ENCODE assay signal across 8 cellular contexts in genomic region chr13:111202745-111203144, GRCh38.
DNase-seq lines count a peak whose midpoint lies in the region; ATAC-seq and TF ChIP-seq lines count a peak whose summit lies in the region.

No MANE protein-coding gene starts in this region.

- intact Hi-C loops in left ventricle myocardium inferior (cut with micrococcal nuclease), result no loop called here

- H3K4me3 Mint-ChIP-seq in activated CD4-positive, alpha-beta memory T cell treated with anti-CD3 and anti-CD28 coated beads, Interleukin-2, amount 10 ng/mL, durations not matched to agents 7 days and 5 days, result no peak overlapping the region
- no peak overlapping the region for H3K4me3 Mint-ChIP-seq in WTC11

- H3K4me1 ChIP-seq in left ventricle myocardium inferior (peaks cover 84% of the 10 kb centered on the region), thoracic aorta (ENCODE audit: control insufficient read depth in 1 of 2, low read depth in 2 of 2) (peaks cover 49 to 85% of the 10 kb centered on the region in 2 donors)

- H3K4me3 ChIP-seq in left ventricle myocardium inferior (peak overlapping the region; percentile 60), thoracic aorta (no peak overlapping the region)

- H3K27ac ChIP-seq in left ventricle myocardium inferior (replicated peaks) (peak overlapping the region; percentile 82), thoracic aorta (peak overlapping the region; percentile 19 to 77)

- TF ChIP-seq CTCF in left ventricle myocardium inferior (IDR thresholded peaks at IDR 0.05; ENCODE audit: borderline replicate concordance) (no peak), thoracic aorta (IDR thresholded peaks at IDR 0.05) (no peak), WTC11 (IDR thresholded peaks at IDR 0.05) (no peak)

- H3K4me1 Mint-ChIP-seq in activated CD4-positive, alpha-beta memory T cell treated with anti-CD3 and anti-CD28 coated beads, Interleukin-2, amount 10 ng/mL, durations not matched to agents 7 days and 5 days, result peaks cover 39% of the 10 kb centered on the region
- peaks cover 66% of the 10 kb centered on the region for H3K4me1 Mint-ChIP-seq in WTC11

- H3K27me3 ChIP-seq in left ventricle myocardium inferior (ENCODE audit: low read depth) (no peaks in the 10 kb centered on the region), thoracic aorta (replicated peaks; ENCODE audit: insufficient read depth) (no peaks in the 10 kb centered on the region)

- H3K27me3 Mint-ChIP-seq in activated CD4-positive, alpha-beta memory T cell treated with anti-CD3 and anti-CD28 coated beads, Interleukin-2, amount 10 ng/mL, durations not matched to agents 7 days and 5 days, result no peaks in the 10 kb centered on the region
- H3K27me3 Mint-ChIP-seq in WTC11 (ENCODE audit: low read depth), result no peaks in the 10 kb centered on the region

- H3K36me3 ChIP-seq in left ventricle myocardium inferior (peaks cover 10% of the 10 kb centered on the region), thoracic aorta (no peaks in the 10 kb centered on the region)

- H3K27ac Mint-ChIP-seq in activated CD4-positive, alpha-beta memory T cell treated with anti-CD3 and anti-CD28 coated beads, Interleukin-2, amount 10 ng/mL, durations not matched to agents 7 days and 5 days, result peak overlapping the region; percentile 10
- no peak overlapping the region for H3K27ac Mint-ChIP-seq in WTC11

- DNase-seq in ELR (ENCODE audit: low read depth), result peak; percentile 77
- DNase-seq in activated CD4-positive, alpha-beta memory T cell treated with anti-CD3 and anti-CD28 coated beads, Interleukin-2, amount 10 ng/mL, durations not matched to agents 7 days and 5 days, result no peak
- no peak for DNase-seq in left ventricle myocardium inferior
- no peak for DNase-seq in thoracic aorta (ENCODE audit: low spot score)
- DNase-seq in SW480 (ENCODE audit: low spot score), result no peak
- DNase-seq in WTC11 (ENCODE audit: low spot score), result no peak

- H3K36me3 Mint-ChIP-seq in activated CD4-positive, alpha-beta memory T cell treated with anti-CD3 and anti-CD28 coated beads, Interleukin-2, amount 10 ng/mL, durations not matched to agents 7 days and 5 days (ENCODE audit: low read depth), result peaks cover 33% of the 10 kb centered on the region
- H3K36me3 Mint-ChIP-seq in WTC11, result peaks cover 28% of the 10 kb centered on the region

- ATAC-seq in GM19467 (IDR thresholded peaks at IDR 0.05; ENCODE audit: unreplicated experiment) (peak; percentile 65), HG03469 (IDR thresholded peaks at IDR 0.05; ENCODE audit: unreplicated experiment) (peak; percentile 72), thoracic aorta (ENCODE audit: insufficient number of reproducible peaks, low FRiP score, low read depth) (no peak), WTC11 (no peak; the same call in 1 of the 2 replicates)

- CTCF ChIA-PET in activated CD4-positive, alpha-beta memory T cell treated with anti-CD3 and anti-CD28 coated beads, Interleukin-2, amount 10 ng/mL, durations not matched to agents 7 days and 5 days (lab: Charles Lee), result interaction anchor here (1.3 kb wide), 2 partner anchors 13 to 136 kb away, joined by 3 to 5 read pairs; no protein-coding TSS in a partner anchor
- CTCF ChIA-PET in WTC11 (lab: Charles Lee), result interaction anchor here (0.7 to 2.0 kb wide), 4 partner anchors 13 to 82 kb away, joined by 3 to 4 read pairs (median 4); no protein-coding TSS in a partner anchor

- POLR2A ChIA-PET in activated CD4-positive, alpha-beta memory T cell treated with anti-CD3 and anti-CD28 coated beads, Interleukin-2, amount 10 ng/mL, durations not matched to agents 7 days and 5 days (lab: Charles Lee), result interaction anchor here (1.1 to 1.9 kb wide), 3 partner anchors 9 to 23 kb away, joined by 3 to 7 read pairs (median 3); no protein-coding TSS in a partner anchor
- POLR2A ChIA-PET in WTC11 (lab: Charles Lee), result interaction anchor here (0.9 to 1.4 kb wide), 2 partner anchors 9 to 21 kb away, joined by 3 to 5 read pairs; no protein-coding TSS in a partner anchor

- no peaks in the 10 kb centered on the region for H3K9me3 ChIP-seq in left ventricle myocardium inferior (replicated peaks)
- no peaks in the 10 kb centered on the region for H3K9me3 ChIP-seq in thoracic aorta

- H3K9me3 Mint-ChIP-seq in activated CD4-positive, alpha-beta memory T cell treated with anti-CD3 and anti-CD28 coated beads, Interleukin-2, amount 10 ng/mL, durations not matched to agents 7 days and 5 days, result peaks cover 5% of the 10 kb centered on the region
- peaks cover 9% of the 10 kb centered on the region for H3K9me3 Mint-ChIP-seq in WTC11

TF ChIP-seq in WTC11, 78 proteins besides CTCF, POLR2A, EP300 and RAD21 (continues in another document):
- TF ChIP-seq ZSCAN18 (CRISPR knock-in tag; IDR thresholded peaks at IDR 0.05) (no peak), ZNF671 (CRISPR knock-in tag; IDR thresholded peaks at IDR 0.05) (no peak), KAT7 (CRISPR knock-in tag; IDR thresholded peaks at IDR 0.05; ENCODE audit: borderline replicate concordance) (no peak), PRRX2 (CRISPR knock-in tag; IDR thresholded peaks at IDR 0.05) (no peak), PRDM15 (CRISPR knock-in tag; IDR thresholded peaks at IDR 0.05) (no peak), NFYB (CRISPR knock-in tag; conservative IDR thresholded peaks at IDR 0.05; ENCODE audit: low read depth) (no peak), CDX4 (CRISPR knock-in tag; IDR thresholded peaks at IDR 0.05; ENCODE audit: borderline replicate concordance) (no peak), HMGXB4 (CRISPR knock-in tag; IDR thresholded peaks at IDR 0.05) (no peak)

Comparison
In these comparisons a context has a peak if more than half of its experiments do, and no peak if none do; other contexts are left out.
1. ATAC-seq: peak in GM19467 (single experiment) and HG03469 (single experiment); none in thoracic aorta (single experiment) and WTC11 (single experiment).